In genomic region chr2:64228126-64228678, GRCh38 we compare ENCODE assay signal across 8 cellular contexts.
DNase-seq lines count a peak whose midpoint lies in the region; ATAC-seq and TF ChIP-seq lines count a peak whose summit lies in the region.

No MANE protein-coding gene starts in this region.

- peak overlapping the region; percentile 33; the same call in 1 of the 2 replicates for H3K9ac ChIP-seq in HUES48 (ENCODE audit: low read depth, low read length)
- H3K9ac ChIP-seq in subcutaneous abdominal adipose tissue (ENCODE audit: low read length in 5 of 5) = peak overlapping the region; percentile 64 to 84 (median 71)

- H3K27ac Mint-ChIP-seq in activated T-helper 2 cell treated with anti-CD3 and anti-CD28 coated beads, Interferon-gamma antibody, Interleukin-2, Interleukin-4, amounts not matched to agents 10 μg/mL and 5 μg/mL and 100 μg/mL, durations not matched to agents 14 hours and 24 hours and 36 hours = peak overlapping the region; percentile 63
- H3K27ac Mint-ChIP-seq in naive thymus-derived CD4-positive, alpha-beta T cell = peak overlapping the region; percentile 83 to 99 (median 95)

- peaks cover 3% of the 10 kb centered on the region for H3K36me3 Mint-ChIP-seq in activated T-helper 2 cell treated with anti-CD3 and anti-CD28 coated beads, Interferon-gamma antibody, Interleukin-2, Interleukin-4, amounts not matched to agents 10 μg/mL and 5 μg/mL and 100 μg/mL, durations not matched to agents 14 hours and 24 hours and 36 hours (ENCODE audit: low read depth)
- peaks cover 0 to 14% (median 4%) of the 10 kb centered on the region in 5 donors for H3K36me3 Mint-ChIP-seq in naive thymus-derived CD4-positive, alpha-beta T cell

- POLR2A ChIA-PET in OCI-LY7 (lab: Charles Lee) = interaction anchor here (0.7 to 4.1 kb wide), 16 partner anchors 9 to 205 kb away, joined by 3 to 38 read pairs (median 4); no protein-coding TSS in a partner anchor
- POLR2A ChIA-PET in naive thymus-derived CD4-positive, alpha-beta T cell (lab: Charles Lee) = interaction anchor here (0.7 to 2.4 kb wide), 14 partner anchors 9 to 176 kb away, joined by 3 to 18 read pairs (median 4); no protein-coding TSS in a partner anchor

- H2AFZ ChIP-seq in OCI-LY7 (ENCODE audit: low read length) = peak overlapping the region; percentile 95

- peak overlapping the region; percentile 89 for H3K27ac ChIP-seq in HUES48 (ENCODE audit: low read depth, low read length)
- H3K27ac ChIP-seq in OCI-LY7 (ENCODE audit: low read depth, low read length, poor library complexity, severe bottlenecking) = peak overlapping the region; percentile 76
- peak overlapping the region; percentile 78 for H3K27ac ChIP-seq in naive thymus-derived CD4-positive, alpha-beta T cell (ENCODE audit: low read depth, low read length)
- peak overlapping the region; percentile 82 for H3K27ac ChIP-seq in subcutaneous abdominal adipose tissue (ENCODE audit: low read depth, low read length)

- H3K9me2 ChIP-seq in OCI-LY7 (ENCODE audit: insufficient read depth, low read length) = no peaks in the 10 kb centered on the region

- intact Hi-C loops in OCI-LY7 (cut with micrococcal nuclease; ENCODE audit: unreplicated experiment) = no loop called here
- intact Hi-C loops in activated T-helper 2 cell treated with anti-CD3 and anti-CD28 coated beads, Interferon-gamma antibody, Interleukin-2, Interleukin-4, amounts not matched to agents 10 μg/mL and 5 μg/mL and 100 μg/mL, durations not matched to agents 14 hours and 24 hours and 36 hours (cut with micrococcal nuclease) = no loop called here
- intact Hi-C loops in naive thymus-derived CD4-positive, alpha-beta T cell (cut with micrococcal nuclease) = loop anchor here (1.0 to 10.0 kb wide), 10 partner anchors 13 to 643 kb away; partner anchors contain the start of genes PELI1 (in 2 of the 2), MDH1 (in 1 of the 2), UGP2 (in 1 of the 2) and WDPCP (in 1 of the 2)

- peak overlapping the region; percentile 76 for H3K4me3 Mint-ChIP-seq in activated T-helper 2 cell treated with anti-CD3 and anti-CD28 coated beads, Interferon-gamma antibody, Interleukin-2, Interleukin-4, amounts not matched to agents 10 μg/mL and 5 μg/mL and 100 μg/mL, durations not matched to agents 14 hours and 24 hours and 36 hours (ENCODE audit: low read depth)
- peak overlapping the region; percentile 86 to 100 (median 95) for H3K4me3 Mint-ChIP-seq in naive thymus-derived CD4-positive, alpha-beta T cell

- H3K36me3 ChIP-seq in HUES48 (ENCODE audit: control insufficient read depth, insufficient read depth, low read length) (no peaks in the 10 kb centered on the region), OCI-LY7 (ENCODE audit: insufficient read depth, low read length) (no peaks in the 10 kb centered on the region; the same call in 1 of the 2 replicates), subcutaneous abdominal adipose tissue (ENCODE audit: control insufficient read depth in 5 of 5, insufficient read depth in 5 of 5, low read length in 5 of 5) (no peaks in the 10 kb centered on the region)
- H3K36me3 ChIP-seq in naive thymus-derived CD4-positive, alpha-beta T cell (ENCODE audit: control insufficient read depth in 2 of 3, insufficient read depth in 3 of 3, low read length in 3 of 3) = no peaks in the 10 kb centered on the region

- H3K4me1 ChIP-seq in HUES48 (ENCODE audit: control insufficient read depth, insufficient read depth, low read length) (peaks cover 27% of the 10 kb centered on the region), OCI-LY7 (ENCODE audit: insufficient read depth, low read length, poor library complexity, severe bottlenecking) (peaks cover 27% of the 10 kb centered on the region), subcutaneous abdominal adipose tissue (ENCODE audit: control insufficient read depth in 5 of 5, insufficient read depth in 5 of 5, low read length in 5 of 5) (peaks cover 0 to 28% (median 22%) of the 10 kb centered on the region in 5 donors)
- H3K4me1 ChIP-seq in naive thymus-derived CD4-positive, alpha-beta T cell (ENCODE audit: control insufficient read depth in 2 of 2, insufficient read depth in 2 of 2, low read length in 2 of 2) = peaks cover 0 to 15% of the 10 kb centered on the region in 2 donors

- DNase-seq in DMS 273 treated with DMSO at 0.1 percent for 48 hours (lab: John Stamatoyannopoulos, UW) (peak; percentile 32), OCI-LY7 (ENCODE audit: low spot score) (peak; percentile 94), fibroblast of peridontal ligament (ENCODE audit: extremely low read depth) (peak; percentile 41)
- peak; percentile 49 for DNase-seq in activated T-helper 2 cell treated with anti-CD3 and anti-CD28 coated beads, Interferon-gamma antibody, Interleukin-2, Interleukin-4, amounts not matched to agents 10 μg/mL and 5 μg/mL and 100 μg/mL, durations not matched to agents 14 hours and 24 hours and 36 hours (ENCODE audit: low spot score)
- peak in 8 of 9 donors; percentile 38 to 61 (median 57) for DNase-seq in naive thymus-derived CD4-positive, alpha-beta T cell

- CTCF ChIA-PET in OCI-LY7 (lab: Charles Lee; ENCODE audit: unreplicated experiment) = interaction anchor here (0.6 kb wide), 1 partner anchor 41 kb away, joined by 4 read pairs; no protein-coding TSS in a partner anchor
- CTCF ChIA-PET in naive thymus-derived CD4-positive, alpha-beta T cell (lab: Charles Lee) = interaction anchor here (0.7 to 1.5 kb wide), 6 partner anchors 10 to 234 kb away, joined by 3 to 6 read pairs (median 5); no protein-coding TSS in a partner anchor

- H3K9me3 ChIP-seq in HUES48 (ENCODE audit: control insufficient read depth, insufficient read depth, low read length) (no peaks in the 10 kb centered on the region), OCI-LY7 (ENCODE audit: low read length) (no peaks in the 10 kb centered on the region), subcutaneous abdominal adipose tissue (ENCODE audit: control insufficient read depth in 5 of 5, low read length in 5 of 5) (no peaks in the 10 kb centered on the region)
- H3K9me3 ChIP-seq in naive thymus-derived CD4-positive, alpha-beta T cell (ENCODE audit: control insufficient read depth in 2 of 3, low read length in 3 of 3) = no peaks in the 10 kb centered on the region

- no peaks in the 10 kb centered on the region for H3K27me3 ChIP-seq in HUES48 (ENCODE audit: control insufficient read depth, insufficient read depth, low read length)
- H3K27me3 ChIP-seq in naive thymus-derived CD4-positive, alpha-beta T cell (ENCODE audit: control insufficient read depth in 2 of 2, insufficient read depth in 2 of 2, low read length in 2 of 2) = no peaks in the 10 kb centered on the region
- no peaks in the 10 kb centered on the region for H3K27me3 ChIP-seq in subcutaneous abdominal adipose tissue (ENCODE audit: control insufficient read depth in 5 of 5, insufficient read depth in 4 of 5, low read length in 5 of 5)

- H3K4me3 ChIP-seq in HUES48 (ENCODE audit: low read depth, low read length) = peak overlapping the region; percentile 60
- peak overlapping the region; percentile 70 for H3K4me3 ChIP-seq in OCI-LY7 (ENCODE audit: low read depth, low read length, poor library complexity, severe bottlenecking)
- H3K4me3 ChIP-seq in naive thymus-derived CD4-positive, alpha-beta T cell (ENCODE audit: low read length) = peak overlapping the region; percentile 48
- H3K4me3 ChIP-seq in subcutaneous abdominal adipose tissue (ENCODE audit: low read depth in 1 of 5, low read length in 5 of 5) = peak overlapping the region; percentile 59 to 80 (median 68)

- peaks cover 14% of the 10 kb centered on the region for H3K27me3 Mint-ChIP-seq in activated T-helper 2 cell treated with anti-CD3 and anti-CD28 coated beads, Interferon-gamma antibody, Interleukin-2, Interleukin-4, amounts not matched to agents 10 μg/mL and 5 μg/mL and 100 μg/mL, durations not matched to agents 14 hours and 24 hours and 36 hours (ENCODE audit: low read depth)
- H3K27me3 Mint-ChIP-seq in naive thymus-derived CD4-positive, alpha-beta T cell = no peaks in the 10 kb centered on the region

- BruUV-seq in OCI-LY7 (replicated peaks; lab: Mats Ljungman, UMichigan) = no TSS peak

- no peak for TF ChIP-seq CTCF in OCI-LY7 (conservative IDR thresholded peaks at IDR 0.05; ENCODE audit: low read length)

- no peaks in the 10 kb centered on the region for H3K9me3 Mint-ChIP-seq in activated T-helper 2 cell treated with anti-CD3 and anti-CD28 coated beads, Interferon-gamma antibody, Interleukin-2, Interleukin-4, amounts not matched to agents 10 μg/mL and 5 μg/mL and 100 μg/mL, durations not matched to agents 14 hours and 24 hours and 36 hours
- H3K9me3 Mint-ChIP-seq in naive thymus-derived CD4-positive, alpha-beta T cell = peaks cover 0 to 3% (median 0%) of the 10 kb centered on the region in 11 donors

- peak; percentile 96 for ATAC-seq in GM21447 (IDR thresholded peaks at IDR 0.05; ENCODE audit: unreplicated experiment)
- ATAC-seq in naive thymus-derived CD4-positive, alpha-beta T cell = peak; percentile 94

- peaks cover 23% of the 10 kb centered on the region for H3K4me1 Mint-ChIP-seq in activated T-helper 2 cell treated with anti-CD3 and anti-CD28 coated beads, Interferon-gamma antibody, Interleukin-2, Interleukin-4, amounts not matched to agents 10 μg/mL and 5 μg/mL and 100 μg/mL, durations not matched to agents 14 hours and 24 hours and 36 hours (ENCODE audit: low read depth)
- peaks cover 16 to 45% (median 38%) of the 10 kb centered on the region in 7 donors for H3K4me1 Mint-ChIP-seq in naive thymus-derived CD4-positive, alpha-beta T cell

- no peaks in the 10 kb centered on the region for H4K20me1 ChIP-seq in OCI-LY7 (ENCODE audit: insufficient read depth, low read length)

- H3K79me2 ChIP-seq in OCI-LY7 (ENCODE audit: insufficient read depth, low read depth, low read length) = no peaks in the 10 kb centered on the region

- H3K4me2 ChIP-seq in OCI-LY7 (ENCODE audit: low read length) = peak overlapping the region; percentile 90

Comparison
In these comparisons a context has a peak if more than half of its experiments do, and no peak if none do; other contexts are left out.
1. Peak in every context shown above with its lines: DNase-seq, ATAC-seq, H3K4me3 ChIP-seq and H3K27ac ChIP-seq.
2. DNase-seq: peak in every context shown above with its lines; median percentile 94 in OCI-LY7; 57 in naive thymus-derived CD4-positive, alpha-beta T cell; 49 in activated T-helper 2 cell treated with anti-CD3 and anti-CD28 coated beads, Interferon-gamma antibody, Interleukin-2, Interleukin-4, amounts not matched to agents 10 μg/mL and 5 μg/mL and 100 μg/mL, durations not matched to agents 14 hours and 24 hours and 36 hours; 41 in fibroblast of peridontal ligament; 32 in DMS 273 treated with DMSO at 0.1 percent for 48 hours.
3. intact Hi-C loops: an anchor here in naive thymus-derived CD4-positive, alpha-beta T cell (1.0 to 10.0 kb wide); none called in OCI-LY7 and activated T-helper 2 cell treated with anti-CD3 and anti-CD28 coated beads, Interferon-gamma antibody, Interleukin-2, Interleukin-4, amounts not matched to agents 10 μg/mL and 5 μg/mL and 100 μg/mL, durations not matched to agents 14 hours and 24 hours and 36 hours.